Comparison of ENCODE assay signal across 19 cellular contexts in genomic region chr1:54997711-54997986, GRCh38. TPM values are rescaled to one million over a fixed set of nuclear protein-coding genes. Genes with fewer than 3 reads are reported as not detected.
"Had no signal": no experiment of that assay in that cellular context is flagged by ENCODE, and none has a peak within 500 bp of the region (broad histone marks: within the 10 kb centered on the region; RNA-seq: fewer than 3 reads in every experiment).

No MANE protein-coding gene starts in this region.

- H3K4me3 ChIP-seq: gastroesophageal sphincter, tibial artery, uterus had no signal

- H3K27ac Mint-ChIP-seq: activated naive CD4-positive, alpha-beta T cell treated with anti-CD3 and anti-CD28 coated beads, Interleukin-2, amount 50 U/mL, for 24 hours; stimulated activated naive B cell treated with anti-CD40 and anti-IgM and Interleukin-4, amounts not matched to agents 10 μg/mL and 1 μg/mL and 100 μg/mL, for 72 hours had no signal

- H3K9me3 ChIP-seq: gastroesophageal sphincter, heart right ventricle, tibial artery, uterus had no signal

- DNase-seq: activated CD4-positive, alpha-beta T cell treated with anti-CD3 and anti-CD28 coated beads, Interleukin-2, amount 50 U/mL, for 48 hours; activated CD4-positive, CD25-positive, alpha-beta regulatory T cell treated with anti-CD3 and anti-CD28 coated beads, Interleukin-2, amount 50 U/mL, for 72 hours; activated effector memory CD4-positive, alpha-beta T cell treated with Interleukin-2 at 50 U/mL for 16 hours; amniotic stem cell; heart right ventricle; kidney glomerular epithelial cell; left ventricle myocardium superior; mesenchymal stem cell; stimulated activated CD4-positive, alpha-beta T cell treated with anti-CD3 and anti-CD28 coated beads, Interleukin-2, amount 100 ng/mL, for 48 hours; stimulated activated naive B cell treated with anti-CD40 and anti-IgM and Interleukin-4, amounts not matched to agents 10 μg/mL and 1 μg/mL and 100 μg/mL, for 72 hours; T-helper 1 cell; T1000; tibial artery; uterus had no signal

- ATAC-seq: gastroesophageal sphincter, heart right ventricle had no signal

- H3K36me3 ChIP-seq: gastroesophageal sphincter, heart right ventricle, tibial artery, uterus had no signal

- H3K4me1 ChIP-seq: parathyroid adenoma, uterus had no signal

- H3K9ac ChIP-seq: parathyroid adenoma had no signal

- H3K79me2 ChIP-seq: parathyroid adenoma had no signal

- H3K4me3 Mint-ChIP-seq: stimulated activated naive B cell treated with anti-CD40 and anti-IgM and Interleukin-4, amounts not matched to agents 10 μg/mL and 1 μg/mL and 100 μg/mL, for 72 hours had no signal

- H3K36me3 Mint-ChIP-seq: activated naive CD4-positive, alpha-beta T cell treated with anti-CD3 and anti-CD28 coated beads, Interleukin-2, amount 50 U/mL, for 24 hours; stimulated activated naive B cell treated with anti-CD40 and anti-IgM and Interleukin-4, amounts not matched to agents 10 μg/mL and 1 μg/mL and 100 μg/mL, for 72 hours had no signal

- H3K9me3 Mint-ChIP-seq: activated naive CD4-positive, alpha-beta T cell treated with anti-CD3 and anti-CD28 coated beads, Interleukin-2, amount 50 U/mL, for 24 hours; stimulated activated naive B cell treated with anti-CD40 and anti-IgM and Interleukin-4, amounts not matched to agents 10 μg/mL and 1 μg/mL and 100 μg/mL, for 72 hours had no signal

- H3K27me3 ChIP-seq: uterus had no signal

- H3K27ac ChIP-seq: gastroesophageal sphincter, heart right ventricle, parathyroid adenoma, tibial artery, uterus had no signal

RNA-seq across cellular contexts. Expression of gene BSND, which starts 1.1 kb away (rescaled TPM):
- total RNA-seq: cardiac septum, gastroesophageal sphincter, heart right ventricle, left ventricle myocardium superior, subcutaneous adipose tissue, uterus had no signal

RNA-seq across cellular contexts. Expression of gene TMEM61, which starts 17.2 kb away (rescaled TPM):
- total RNA-seq: cardiac septum, subcutaneous adipose tissue had no signal

RNA-seq across cellular contexts. Expression of gene PCSK9, which starts 41.7 kb away (rescaled TPM):
- total RNA-seq: cardiac septum, left ventricle myocardium superior, subcutaneous adipose tissue had no signal
